ENCODE assay signal across 1 cellular context in genomic region chr20:644692-645317, GRCh38.
TF ChIP-seq lines count a peak whose summit lies in the region.

No MANE protein-coding gene starts in this region.

TF ChIP-seq in WTC11, 78 proteins besides CTCF, POLR2A, EP300 and RAD21 (continued from another document):
- TF ChIP-seq, protein P1, sequence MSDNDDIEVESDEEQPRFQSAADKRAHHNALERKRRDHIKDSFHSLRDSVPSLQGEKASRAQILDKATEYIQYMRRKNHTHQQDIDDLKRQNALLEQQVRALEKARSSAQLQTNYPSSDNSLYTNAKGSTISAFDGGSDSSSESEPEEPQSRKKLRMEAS (CRISPR knock-in tag; IDR thresholded peaks at IDR 0.05), result no peak
- TF ChIP-seq HMGXB4 (CRISPR knock-in tag; IDR thresholded peaks at IDR 0.05) (no peak), ATF3 (CRISPR knock-in tag; conservative IDR thresholded peaks at IDR 0.05) (no peak)
